ENCODE assay signal across 8 cellular contexts in the genomic region with DNA sequence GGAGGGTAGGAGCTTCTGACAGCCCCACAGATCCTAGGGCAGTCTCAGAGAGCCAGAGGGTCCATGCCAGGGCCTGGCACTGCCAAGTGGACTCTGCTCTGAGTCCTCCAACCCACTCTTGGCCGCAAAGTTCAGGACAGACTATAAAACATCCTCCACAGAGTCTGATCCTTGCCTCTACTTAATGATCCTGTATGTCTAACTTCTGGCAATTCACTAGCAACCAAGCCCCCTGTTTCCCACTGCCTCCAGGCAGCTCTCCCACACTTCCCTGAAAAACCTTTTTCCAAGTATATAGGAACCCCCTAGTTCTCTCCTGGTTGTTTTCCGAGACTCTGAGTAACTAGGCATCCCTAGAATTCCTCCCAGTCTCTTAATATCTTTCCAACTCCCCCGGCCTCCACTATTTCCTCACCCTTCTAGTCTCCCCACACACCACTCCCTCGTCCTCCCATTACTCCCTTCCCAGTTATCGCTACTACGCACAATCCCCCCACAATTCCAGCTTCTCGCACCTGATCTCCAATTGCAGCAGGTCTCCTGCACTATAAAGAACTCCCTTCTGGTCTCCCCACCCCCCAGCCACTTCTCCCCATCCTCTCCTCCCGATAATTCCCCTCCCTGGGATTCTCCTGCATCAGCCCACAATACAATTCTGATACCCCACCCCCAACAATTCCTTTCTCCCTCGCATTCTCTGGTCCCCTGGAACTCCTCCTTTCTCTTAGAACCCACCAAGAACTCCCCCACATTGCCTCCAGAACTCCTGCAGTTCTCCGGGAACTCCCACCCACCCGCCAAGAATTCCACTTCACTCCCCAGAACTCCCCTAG. TPM values are rescaled to one million over a fixed set of nuclear protein-coding genes. Genes with fewer than 3 reads are reported as not detected.
A peak's percentile ranks its signal among the peaks of the same experiment; 100 is the strongest.
DNase-seq lines count a peak whose midpoint lies in the region; ATAC-seq and TF ChIP-seq lines count a peak whose summit lies in the region.

No MANE protein-coding gene starts in this region.

- no peaks in the 10 kb centered on the region for H3K9me3 Mint-ChIP-seq in activated CD8-positive, alpha-beta memory T cell treated with anti-CD3 and anti-CD28 coated beads, Interleukin-2, amount 10 ng/mL, durations not matched to agents 7 days and 5 days (ENCODE audit: low read depth)

- H3K4me1 ChIP-seq in adipocyte (ENCODE audit: control insufficient read depth, insufficient read depth, low read length) (peaks cover 10% of the 10 kb centered on the region), testis (peaks cover 12% of the 10 kb centered on the region)

- no peak for DNase-seq in activated CD8-positive, alpha-beta memory T cell treated with anti-CD3 and anti-CD28 coated beads, Interleukin-2, amount 10 ng/mL, durations not matched to agents 7 days and 5 days
- no peak for DNase-seq in activated CD8-positive, alpha-beta memory T cell treated with anti-CD3 and anti-CD28 coated beads for 24 hours
- DNase-seq in adipocyte (ENCODE audit: low read depth) (no peak), left colon (peak in 1 of 2 donors; percentile 22), testis (no peak), COLO668 (lab: John Stamatoyannopoulos, UW; ENCODE audit: unreplicated experiment) (no peak)
- no peak for DNase-seq in stimulated activated CD4-positive, alpha-beta T cell treated with anti-CD3 and anti-CD28 coated beads, Interleukin-4, amount 100 ng/mL, for 4 hours
- DNase-seq in NK-92 treated with Interleukin-12 subunit alpha and Interleukin-12 subunit beta, amount 100 ng/mL, for 24 hours (lab: John Stamatoyannopoulos, UW), result no peak

- ATAC-seq in activated CD8-positive, alpha-beta memory T cell treated with anti-CD3 and anti-CD28 coated beads, Interleukin-2, amount 10 ng/mL, durations not matched to agents 7 days and 5 days, result no peak
- ATAC-seq in left colon, result peak; percentile 19

- peak overlapping the region; percentile 77 for H3K4me3 ChIP-seq in adipocyte (ENCODE audit: low read length)
- peak overlapping the region; percentile 16 to 56 for H3K4me3 ChIP-seq in testis

- H3K36me3 Mint-ChIP-seq in activated CD8-positive, alpha-beta memory T cell treated with anti-CD3 and anti-CD28 coated beads, Interleukin-2, amount 10 ng/mL, durations not matched to agents 7 days and 5 days, result no peaks in the 10 kb centered on the region

- H3K27me3 ChIP-seq in adipocyte (replicated peaks; ENCODE audit: control insufficient read depth, insufficient read depth, low read length) (peaks cover 43% of the 10 kb centered on the region), testis (no peaks in the 10 kb centered on the region)

- WGBS in testis, 2 donors, result 9 to 10% methylated on average over 10 to 11 of the region's 11 CpGs

- H3K27ac ChIP-seq in testis, result no peak overlapping the region

- H3K4me3 Mint-ChIP-seq in activated CD8-positive, alpha-beta memory T cell treated with anti-CD3 and anti-CD28 coated beads, Interleukin-2, amount 10 ng/mL, durations not matched to agents 7 days and 5 days, result peak overlapping the region; percentile 3

- H3K4me1 Mint-ChIP-seq in activated CD8-positive, alpha-beta memory T cell treated with anti-CD3 and anti-CD28 coated beads, Interleukin-2, amount 10 ng/mL, durations not matched to agents 7 days and 5 days, result peaks cover 6% of the 10 kb centered on the region

- CTCF ChIA-PET in activated CD8-positive, alpha-beta memory T cell treated with anti-CD3 and anti-CD28 coated beads, Interleukin-2, amount 10 ng/mL, durations not matched to agents 7 days and 5 days (lab: Charles Lee), result interaction anchor here (1.0 to 5.6 kb wide), 4 partner anchors 8 to 167 kb away, joined by 3 to 39 read pairs (median 20); no protein-coding TSS in a partner anchor

- no peak overlapping the region for H3K9ac ChIP-seq in adipocyte (ENCODE audit: low read length)

- H3K27me3 Mint-ChIP-seq in activated CD8-positive, alpha-beta memory T cell treated with anti-CD3 and anti-CD28 coated beads, Interleukin-2, amount 10 ng/mL, durations not matched to agents 7 days and 5 days, result peaks cover 64% of the 10 kb centered on the region

- intact Hi-C loops in left colon (cut with DNase I, micrococcal nuclease) (no loop called here), testis (cut with DNase I; ENCODE audit: low total_unique reads) (no loop called here)

- TF ChIP-seq POLR2A in testis (IDR thresholded peaks at IDR 0.05), result no peak

- no peaks in the 10 kb centered on the region for H3K36me3 ChIP-seq in adipocyte (ENCODE audit: control insufficient read depth, insufficient read depth, low read length, severe bottlenecking)
- H3K36me3 ChIP-seq in testis (ENCODE audit: low read depth, missing control alignments), result no peaks in the 10 kb centered on the region

- TF ChIP-seq CTCF in testis (IDR thresholded peaks at IDR 0.05), result no peak

- no peak overlapping the region for H3K27ac Mint-ChIP-seq in activated CD8-positive, alpha-beta memory T cell treated with anti-CD3 and anti-CD28 coated beads, Interleukin-2, amount 10 ng/mL, durations not matched to agents 7 days and 5 days

- H3K9me3 ChIP-seq in adipocyte (ENCODE audit: control insufficient read depth, low read length) (no peaks in the 10 kb centered on the region), testis (no peaks in the 10 kb centered on the region)

RNA-seq across cellular contexts. Expression of a gene that starts 0.6 kb away (rescaled TPM):
- total RNA-seq in activated CD8-positive, alpha-beta memory T cell treated with anti-CD3 and anti-CD28 coated beads, Interleukin-2, amount 10 ng/mL, durations not matched to agents 7 days and 5 days, result not detected
- 10 to 100 TPM; 31.5 to 46.3 TPM for total RNA-seq in left colon
- total RNA-seq in testis, result 10 to 100 TPM in 1 of 2 donors, 1 to 10 TPM in 1; 4.8 to 10.2 TPM
- 7.9 TPM for polyA plus RNA-seq in testis (ENCODE audit: insufficient read depth, low read depth, low replicate concordance)

RNA-seq across cellular contexts. Expression of a gene that starts 9.2 kb away (rescaled TPM):
- total RNA-seq in activated CD8-positive, alpha-beta memory T cell treated with anti-CD3 and anti-CD28 coated beads, Interleukin-2, amount 10 ng/mL, durations not matched to agents 7 days and 5 days, result not detected
- not detected for total RNA-seq in left colon
- total RNA-seq in testis, result 1 to 10 TPM in 1 of 2 donors, not detected in 1; 2.0 TPM
- 0.74 TPM for polyA plus RNA-seq in testis (ENCODE audit: insufficient read depth, low read depth, low replicate concordance)

RNA-seq across cellular contexts. Expression of a gene that starts 19.5 kb away (rescaled TPM):
- total RNA-seq in activated CD8-positive, alpha-beta memory T cell treated with anti-CD3 and anti-CD28 coated beads, Interleukin-2, amount 10 ng/mL, durations not matched to agents 7 days and 5 days, result 100 to 1,000 TPM; 479 to 513 TPM
- total RNA-seq in left colon (100 to 1,000 TPM; 268 to 291 TPM), testis (100 to 1,000 TPM; 204 to 389 TPM)
- polyA plus RNA-seq in testis (ENCODE audit: insufficient read depth, low read depth, low replicate concordance), result 305 TPM

RNA-seq across cellular contexts. Expression of a gene that starts 44.9 kb away (rescaled TPM):
- 1 to 10 TPM; 1.3 to 1.6 TPM for total RNA-seq in activated CD8-positive, alpha-beta memory T cell treated with anti-CD3 and anti-CD28 coated beads, Interleukin-2, amount 10 ng/mL, durations not matched to agents 7 days and 5 days
- under 1 TPM; 0.31 to 0.34 TPM for total RNA-seq in left colon
- total RNA-seq in testis, result 10 to 100 TPM; 13.0 to 30.4 TPM
- 59.6 TPM for polyA plus RNA-seq in testis (ENCODE audit: insufficient read depth, low read depth, low replicate concordance)

Comparison
In these comparisons a context has a peak if more than half of its experiments do, and no peak if none do; other contexts are left out.
1. RNA of a gene that starts 0.6 kb away (total RNA-seq): 31.5 to 46.3 TPM in left colon and 4.8 to 10.2 TPM in testis; not detected in activated CD8-positive, alpha-beta memory T cell treated with anti-CD3 and anti-CD28 coated beads, Interleukin-2, amount 10 ng/mL, durations not matched to agents 7 days and 5 days; every median in the first group is over 4 times any median in the second.